30 cellular contexts compared by ENCODE assay signal in genomic region chr17:38575781-38576180, GRCh38.
"Had no signal": no experiment of that assay in that cellular context is flagged by ENCODE, and none has a peak within 500 bp of the region (broad histone marks: within the 10 kb centered on the region; RNA-seq: fewer than 3 reads in every experiment).

No MANE protein-coding gene starts in this region.

- H3K27me3 ChIP-seq: pancreas had no signal

- H3K4me1 Mint-ChIP-seq: activated naive CD8-positive, alpha-beta T cell treated with anti-CD3 and anti-CD28 coated beads, Interleukin-2, amount 10 ng/mL, durations not matched to agents 7 days and 5 days had no signal

- H3K9me3 ChIP-seq: esophagus muscularis mucosa, heart left ventricle, left lung, neutrophil, pancreas, psoas muscle, right atrium auricular region, uterus had no signal

- H3K36me3 ChIP-seq: esophagus muscularis mucosa, heart left ventricle, left lung, neutrophil, pancreas, right atrium auricular region, uterus had no signal

- H3K4me3 Mint-ChIP-seq: activated naive CD4-positive, alpha-beta T cell treated with anti-CD3 and anti-CD28 coated beads for 36 hours; activated naive CD8-positive, alpha-beta T cell treated with anti-CD3 and anti-CD28 coated beads, Interleukin-2, amount 10 ng/mL, durations not matched to agents 7 days and 5 days; activated T-cell treated with anti-CD3 and anti-CD28 coated beads, Interleukin-2, amount 50 U/mL, for 72 hours; brain; effector memory CD8-positive, alpha-beta T cell; mesothelial cell of epicardium; natural killer cell treated with Interleukin-12 subunit alpha and Interleukin-12 subunit beta and Interleukin-15 and Interleukin-18, amount 100 ng/mL, for 72 hours; stimulated activated naive CD8-positive, alpha-beta T cell treated with anti-CD3 and anti-CD28 coated beads, Interleukin-15, Interleukin-2, amounts not matched to agents 100 ng/mL and 50 ng/mL, for 24 hours; T-helper 1 cell treated with Interleukin-12 subunit alpha and Interleukin-12 subunit beta and Interleukin-4 antibody, amounts not matched to agents 30 μg/mL and 1 μg/mL, for 36 hours had no signal

- FAIRE-seq: endothelial cell of umbilical vein, kidney, pancreas had no signal

- H3K9me3 Mint-ChIP-seq: activated naive CD4-positive, alpha-beta T cell treated with anti-CD3 and anti-CD28 coated beads for 36 hours; activated naive CD8-positive, alpha-beta T cell treated with anti-CD3 and anti-CD28 coated beads, Interleukin-2, amount 10 ng/mL, durations not matched to agents 7 days and 5 days; activated T-cell treated with anti-CD3 and anti-CD28 coated beads, Interleukin-2, amount 50 U/mL, for 72 hours; brain; effector memory CD8-positive, alpha-beta T cell; mesothelial cell of epicardium; natural killer cell treated with Interleukin-12 subunit alpha and Interleukin-12 subunit beta and Interleukin-15 and Interleukin-18, amount 100 ng/mL, for 72 hours; stimulated activated naive CD8-positive, alpha-beta T cell treated with anti-CD3 and anti-CD28 coated beads, Interleukin-15, Interleukin-2, amounts not matched to agents 100 ng/mL and 50 ng/mL, for 24 hours; T-helper 1 cell treated with Interleukin-12 subunit alpha and Interleukin-12 subunit beta and Interleukin-4 antibody, amounts not matched to agents 30 μg/mL and 1 μg/mL, for 36 hours had no signal

- H3K36me3 Mint-ChIP-seq: activated naive CD8-positive, alpha-beta T cell treated with anti-CD3 and anti-CD28 coated beads, Interleukin-2, amount 10 ng/mL, durations not matched to agents 7 days and 5 days; brain; mesothelial cell of epicardium; natural killer cell treated with Interleukin-12 subunit alpha and Interleukin-12 subunit beta and Interleukin-15 and Interleukin-18, amount 100 ng/mL, for 72 hours had no signal

- H3K27ac ChIP-seq: esophagus muscularis mucosa, heart left ventricle, left lung, neutrophil, pancreas, psoas muscle, right atrium auricular region, uterus had no signal

- DNase-seq: activated CD4-positive, alpha-beta T cell treated with anti-CD3 and anti-CD28 coated beads for 4 hours; activated CD4-positive, alpha-beta T cell treated with anti-CD3 and anti-CD28 coated beads, Interleukin-2, amount 50 U/mL, for 48 hours; activated CD4-positive, CD25-positive, alpha-beta regulatory T cell; activated effector memory CD4-positive, alpha-beta T cell treated with Interleukin-2 at 50 U/mL for 16 hours; activated naive CD4-positive, alpha-beta T cell treated with anti-CD3 and anti-CD28 coated beads for 36 hours; activated naive CD8-positive, alpha-beta T cell treated with anti-CD3 and anti-CD28 coated beads, Interleukin-2, amount 10 ng/mL, durations not matched to agents 7 days and 5 days; activated T-cell treated with anti-CD3 and anti-CD28 coated beads, Interleukin-2, amount 50 U/mL, for 72 hours; amygdala; caudate nucleus; dermis blood vessel endothelial cell; effector memory CD8-positive, alpha-beta T cell; heart left ventricle; kidney; left lung; pancreas; psoas muscle; stimulated activated CD4-positive, alpha-beta T cell treated with anti-CD3 and anti-CD28 coated beads, Interleukin-12 subunit alpha, Interleukin-12 subunit beta, amount 100 ng/mL, for 4 hours; stimulated activated CD4-positive, alpha-beta T cell treated with anti-CD3 and anti-CD28 coated beads, Interleukin-4, amount 100 ng/mL, for 4 hours; T1000; trophoblast cell; uterus had no signal

- ATAC-seq: activated T-cell treated with anti-CD3 and anti-CD28 coated beads, Interleukin-2, amount 50 U/mL, for 72 hours; effector memory CD8-positive, alpha-beta T cell; heart left ventricle; left lung; natural killer cell treated with Interleukin-12 subunit alpha and Interleukin-12 subunit beta and Interleukin-15 and Interleukin-18, amount 100 ng/mL, for 72 hours; pancreas; psoas muscle had no signal

- H3K27ac Mint-ChIP-seq: activated naive CD4-positive, alpha-beta T cell treated with anti-CD3 and anti-CD28 coated beads for 36 hours; activated naive CD8-positive, alpha-beta T cell treated with anti-CD3 and anti-CD28 coated beads, Interleukin-2, amount 10 ng/mL, durations not matched to agents 7 days and 5 days; activated T-cell treated with anti-CD3 and anti-CD28 coated beads, Interleukin-2, amount 50 U/mL, for 72 hours; effector memory CD8-positive, alpha-beta T cell; mesothelial cell of epicardium; natural killer cell treated with Interleukin-12 subunit alpha and Interleukin-12 subunit beta and Interleukin-15 and Interleukin-18, amount 100 ng/mL, for 72 hours; stimulated activated naive CD8-positive, alpha-beta T cell treated with anti-CD3 and anti-CD28 coated beads, Interleukin-15, Interleukin-2, amounts not matched to agents 100 ng/mL and 50 ng/mL, for 24 hours; T-helper 1 cell treated with Interleukin-12 subunit alpha and Interleukin-12 subunit beta and Interleukin-4 antibody, amounts not matched to agents 30 μg/mL and 1 μg/mL, for 36 hours had no signal

- H3K4me3 ChIP-seq: esophagus muscularis mucosa, heart left ventricle, left lung, pancreas, psoas muscle, right atrium auricular region, uterus had no signal

- H3K4me1 ChIP-seq: pancreas had no signal
